In the genomic region with DNA sequence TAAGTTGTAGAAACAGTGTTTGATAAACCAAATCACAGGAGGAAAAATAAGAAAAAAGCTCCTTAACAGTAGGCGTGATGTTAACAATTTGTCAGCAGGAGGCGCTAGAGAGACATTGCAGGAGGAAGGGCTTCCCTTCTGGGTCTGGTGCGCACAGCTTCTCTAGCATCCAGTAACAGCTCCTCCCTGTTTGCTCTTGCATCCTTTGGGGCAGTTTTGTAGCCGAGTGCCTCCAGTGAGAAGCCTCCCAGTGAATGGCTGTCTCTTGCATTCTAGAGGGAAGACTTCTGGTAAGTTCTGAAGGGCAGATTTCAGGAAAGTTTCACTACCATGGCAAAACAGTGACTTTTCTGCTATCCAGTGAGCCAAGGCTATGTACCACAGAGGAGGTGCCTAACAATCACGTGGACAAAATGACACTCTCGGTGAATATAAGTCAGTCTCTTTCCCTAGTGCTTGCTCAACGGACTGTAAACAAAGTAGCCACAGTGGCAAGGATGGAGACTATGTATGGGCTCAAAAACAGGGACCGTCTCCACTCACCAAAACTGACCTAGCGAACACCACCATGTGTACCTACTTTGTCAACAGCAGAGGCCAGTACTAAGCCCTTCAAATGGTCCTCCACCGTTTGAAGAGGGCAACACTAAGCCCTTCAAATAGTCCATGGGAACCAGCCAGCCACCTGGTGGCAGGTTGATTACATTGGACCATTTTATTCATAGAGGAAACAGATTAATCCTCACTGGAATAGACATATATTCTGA, we compare ENCODE assay signal across 8 cellular contexts. TPM values are rescaled to one million over a fixed set of nuclear protein-coding genes. Genes with fewer than 3 reads are reported as not detected.
DNase-seq lines count a peak whose midpoint lies in the region; ATAC-seq and TF ChIP-seq lines count a peak whose summit lies in the region.

No MANE protein-coding gene starts in this region.

- DNase-seq in BE2C (peak; percentile 59), NCI-H774 (lab: John Stamatoyannopoulos, UW) (peak; percentile 70), mesendoderm (peak; percentile 93)
- DNase-seq in activated CD4-positive, alpha-beta memory T cell treated with anti-CD3 and anti-CD28 coated beads for 36 hours = peak; percentile 69
- DNase-seq in effector memory CD8-positive, alpha-beta T cell = peak; percentile 63 to 66 (median 63)
- DNase-seq in stimulated activated CD8-positive, alpha-beta memory T cell treated with anti-CD3 and anti-CD28 coated beads, Interleukin-7, amount 100 ng/mL, for 1 hour (ENCODE audit: low read depth in 2 of 2) = peak; percentile 25 to 27

- H3K4me3 Mint-ChIP-seq in activated CD4-positive, alpha-beta memory T cell treated with anti-CD3 and anti-CD28 coated beads for 36 hours = no peak overlapping the region
- no peak overlapping the region for H3K4me3 Mint-ChIP-seq in effector memory CD8-positive, alpha-beta T cell

- H3K4me1 ChIP-seq in BE2C = no peaks in the 10 kb centered on the region
- no peaks in the 10 kb centered on the region for H3K4me1 ChIP-seq in mesendoderm (ENCODE audit: control insufficient read depth, low read depth, low read length)

- no peaks in the 10 kb centered on the region for H3K36me3 ChIP-seq in BE2C
- H3K36me3 ChIP-seq in mesendoderm (ENCODE audit: control insufficient read depth, insufficient read depth, low read length) = no peaks in the 10 kb centered on the region

- H3K79me1 ChIP-seq in mesendoderm (ENCODE audit: low read length) = no peaks in the 10 kb centered on the region

- no peak overlapping the region for H4K5ac ChIP-seq in mesendoderm (ENCODE audit: low read length)

- H3K4me3 ChIP-seq in BE2C (ENCODE audit: low read depth, low read length) = peak overlapping the region; percentile 35
- no peak overlapping the region for H3K4me3 ChIP-seq in mesendoderm (ENCODE audit: low read length)

- H3K18ac ChIP-seq in mesendoderm (ENCODE audit: low read length) = no peak overlapping the region

- intact Hi-C loops in activated CD4-positive, alpha-beta memory T cell treated with anti-CD3 and anti-CD28 coated beads for 36 hours (cut with micrococcal nuclease) = loop anchor here (1.0 to 5.0 kb wide), 2 partner anchors 155 to 896 kb away; no protein-coding TSS in a partner anchor

- H2BK120ac ChIP-seq in mesendoderm (ENCODE audit: low read depth, low read length) = no peak overlapping the region

- H3K27ac ChIP-seq in mesendoderm (ENCODE audit: low read depth, low read length) = no peak overlapping the region

- H3K27ac Mint-ChIP-seq in activated CD4-positive, alpha-beta memory T cell treated with anti-CD3 and anti-CD28 coated beads for 36 hours = no peak overlapping the region
- H3K27ac Mint-ChIP-seq in effector memory CD8-positive, alpha-beta T cell = no peak overlapping the region

- ATAC-seq in GM19035 (IDR thresholded peaks at IDR 0.05; ENCODE audit: unreplicated experiment) = peak; percentile 74
- peak; percentile 60 for ATAC-seq in HG03565 (IDR thresholded peaks at IDR 0.05; ENCODE audit: unreplicated experiment)
- peak; percentile 99 for ATAC-seq in effector memory CD8-positive, alpha-beta T cell (replicated peaks)

- peaks cover 2% of the 10 kb centered on the region for H3K4me1 Mint-ChIP-seq in activated CD4-positive, alpha-beta memory T cell treated with anti-CD3 and anti-CD28 coated beads for 36 hours (ENCODE audit: low read depth)
- peaks cover 0 to 5% of the 10 kb centered on the region in 2 donors for H3K4me1 Mint-ChIP-seq in effector memory CD8-positive, alpha-beta T cell (ENCODE audit: low read depth in 2 of 2)

- H3K23ac ChIP-seq in mesendoderm (ENCODE audit: low read length) = no peak overlapping the region

- H3K9me3 Mint-ChIP-seq in activated CD4-positive, alpha-beta memory T cell treated with anti-CD3 and anti-CD28 coated beads for 36 hours = no peaks in the 10 kb centered on the region
- H3K9me3 Mint-ChIP-seq in effector memory CD8-positive, alpha-beta T cell = no peaks in the 10 kb centered on the region

- TF ChIP-seq CTCF in BE2C (IDR thresholded peaks at IDR 0.05; ENCODE audit: low read depth, low read length) = peak; percentile 80

- no peaks in the 10 kb centered on the region for H3K9me3 ChIP-seq in BE2C

- no peaks in the 10 kb centered on the region; the same call in 1 of the 2 replicates for H3K27me3 ChIP-seq in BE2C
- H3K27me3 ChIP-seq in mesendoderm (ENCODE audit: insufficient read depth, low read length, poor library complexity) = no peaks in the 10 kb centered on the region

- H2BK15ac ChIP-seq in mesendoderm (replicated peaks; ENCODE audit: low read depth) = no peak overlapping the region

- H3K79me2 ChIP-seq in mesendoderm (ENCODE audit: control insufficient read depth, insufficient read depth, low read length) = no peaks in the 10 kb centered on the region

- no peak overlapping the region for H2AK5ac ChIP-seq in mesendoderm (ENCODE audit: low read length)

- POLR2A ChIA-PET in activated CD4-positive, alpha-beta memory T cell treated with anti-CD3 and anti-CD28 coated beads for 36 hours (lab: Charles Lee) = interaction anchor here (1.0 kb wide), 1 partner anchor 110 kb away, joined by 4 read pairs; a partner anchor contains a TSS

- H3K27me3 Mint-ChIP-seq in activated CD4-positive, alpha-beta memory T cell treated with anti-CD3 and anti-CD28 coated beads for 36 hours = peaks cover 16% of the 10 kb centered on the region
- H3K27me3 Mint-ChIP-seq in effector memory CD8-positive, alpha-beta T cell = peaks cover 28 to 33% of the 10 kb centered on the region in 2 donors

- no CpG with 5 or more reads among the region's 10 CpGs for WGBS in mesendoderm (ENCODE audit: extremely low coverage, insufficient coverage, low lambda C conversion rate)

- H3K4me2 ChIP-seq in mesendoderm (ENCODE audit: low read length) = no peak overlapping the region

- H2BK5ac ChIP-seq in mesendoderm (ENCODE audit: low read length) = no peak overlapping the region

- H3K4ac ChIP-seq in mesendoderm (ENCODE audit: low read depth, low read length) = no peak overlapping the region

- no peak overlapping the region for H3K56ac ChIP-seq in mesendoderm (ENCODE audit: low read length)

- no peak overlapping the region for H4K8ac ChIP-seq in mesendoderm (ENCODE audit: low read depth, low read length)

- CTCF ChIA-PET in activated CD4-positive, alpha-beta memory T cell treated with anti-CD3 and anti-CD28 coated beads for 36 hours (lab: Charles Lee) = interaction anchor here (0.6 to 4.3 kb wide), 42 partner anchors 8 to 898 kb away, joined by 3 to 41 read pairs (median 4); a partner anchor contains a TSS

- H3K9ac ChIP-seq in mesendoderm (ENCODE audit: low read length) = no peak overlapping the region

- no peaks in the 10 kb centered on the region for H3K36me3 Mint-ChIP-seq in activated CD4-positive, alpha-beta memory T cell treated with anti-CD3 and anti-CD28 coated beads for 36 hours
- H3K36me3 Mint-ChIP-seq in effector memory CD8-positive, alpha-beta T cell (ENCODE audit: insufficient read depth) = no peaks in the 10 kb centered on the region

RNA-seq across cellular contexts. Expression of a gene that starts 9.6 kb away (rescaled TPM):
- polyA plus RNA-seq in BE2C (2012; ENCODE audit: insufficient read depth, insufficient read length, low read depth) = 0.79 TPM
- total RNA-seq in activated CD4-positive, alpha-beta memory T cell treated with anti-CD3 and anti-CD28 coated beads for 36 hours = 1 to 10 TPM in 1 of 2 experiments, under 1 TPM in 1; 0.93 to 1.6 TPM
- 0.42 TPM for polyA plus RNA-seq in mesendoderm (2013, experiment 1 of 2)
- polyA plus RNA-seq in mesendoderm (2013, experiment 2 of 2) = 0.62 TPM

RNA-seq across cellular contexts. Expression of a gene that starts 42.6 kb away (rescaled TPM):
- polyA plus RNA-seq in BE2C (2012; ENCODE audit: insufficient read depth, insufficient read length, low read depth) = 29.7 TPM
- 10 to 100 TPM; 40.6 to 48.6 TPM for total RNA-seq in activated CD4-positive, alpha-beta memory T cell treated with anti-CD3 and anti-CD28 coated beads for 36 hours
- polyA plus RNA-seq in mesendoderm (2013, experiment 1 of 2) = 35.8 TPM
- 35.7 TPM for polyA plus RNA-seq in mesendoderm (2013, experiment 2 of 2)

Comparison
In these comparisons a context has a peak if more than half of its experiments do, and no peak if none do; other contexts are left out.
1. DNase-seq: peak in every context shown above with its lines; median percentile 93 in mesendoderm; 70 in NCI-H774; 69 in activated CD4-positive, alpha-beta memory T cell treated with anti-CD3 and anti-CD28 coated beads for 36 hours; 63 in effector memory CD8-positive, alpha-beta T cell; 59 in BE2C; 26 in stimulated activated CD8-positive, alpha-beta memory T cell treated with anti-CD3 and anti-CD28 coated beads, Interleukin-7, amount 100 ng/mL, for 1 hour.